ENCODE assay signal across 1 cellular context in genomic region chr3:71393093-71393492, GRCh38.
TF ChIP-seq lines count a peak whose summit lies in the region.

No MANE protein-coding gene starts in this region.

TF ChIP-seq in K562, 482 proteins besides CTCF, POLR2A, EP300 and RAD21 (continued from another document):
- TF ChIP-seq MGA (IDR thresholded peaks at IDR 0.05), result no peak
- TF ChIP-seq ZBTB17 (CRISPR knock-in tag; IDR thresholded peaks at IDR 0.05), result no peak
- no peak for TF ChIP-seq MTA2 (IDR thresholded peaks at IDR 0.05; ENCODE audit: low read depth)
- TF ChIP-seq FOSL1 (tag; conservative IDR thresholded peaks at IDR 0.05), result peak; percentile 51
- peak; percentile 80 for TF ChIP-seq ATF3 (IDR thresholded peaks at IDR 0.05)
- no peak for TF ChIP-seq ATF3 (CRISPR knock-in tag; conservative IDR thresholded peaks at IDR 0.05)
- TF ChIP-seq ZNF77 (CRISPR knock-in tag; IDR thresholded peaks at IDR 0.05), result no peak
- TF ChIP-seq, protein P1, sequence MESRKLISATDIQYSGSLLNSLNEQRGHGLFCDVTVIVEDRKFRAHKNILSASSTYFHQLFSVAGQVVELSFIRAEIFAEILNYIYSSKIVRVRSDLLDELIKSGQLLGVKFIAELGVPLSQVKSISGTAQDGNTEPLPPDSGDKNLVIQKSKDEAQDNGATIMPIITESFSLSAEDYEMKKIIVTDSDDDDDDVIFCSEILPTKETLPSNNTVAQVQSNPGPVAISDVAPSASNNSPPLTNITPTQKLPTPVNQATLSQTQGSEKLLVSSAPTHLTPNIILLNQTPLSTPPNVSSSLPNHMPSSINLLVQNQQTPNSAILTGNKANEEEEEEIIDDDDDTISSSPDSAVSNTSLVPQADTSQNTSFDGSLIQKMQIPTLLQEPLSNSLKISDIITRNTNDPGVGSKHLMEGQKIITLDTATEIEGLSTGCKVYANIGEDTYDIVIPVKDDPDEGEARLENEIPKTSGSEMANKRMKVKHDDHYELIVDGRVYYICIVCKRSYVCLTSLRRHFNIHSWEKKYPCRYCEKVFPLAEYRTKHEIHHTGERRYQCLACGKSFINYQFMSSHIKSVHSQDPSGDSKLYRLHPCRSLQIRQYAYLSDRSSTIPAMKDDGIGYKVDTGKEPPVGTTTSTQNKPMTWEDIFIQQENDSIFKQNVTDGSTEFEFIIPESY (CRISPR knock-in tag; IDR thresholded peaks at IDR 0.05), result no peak
- TF ChIP-seq NCOR1 (IDR thresholded peaks at IDR 0.05), result no peak
- TF ChIP-seq CEBPZ (IDR thresholded peaks at IDR 0.05; ENCODE audit: borderline replicate concordance, low read depth, low read length), result no peak
- no peak for TF ChIP-seq ZNF263 (CRISPR knock-in tag; IDR thresholded peaks at IDR 0.05; ENCODE audit: borderline replicate concordance)
- TF ChIP-seq IRF1 (CRISPR knock-in tag; IDR thresholded peaks at IDR 0.05; ENCODE audit: borderline replicate concordance), result no peak
- TF ChIP-seq, protein P2, sequence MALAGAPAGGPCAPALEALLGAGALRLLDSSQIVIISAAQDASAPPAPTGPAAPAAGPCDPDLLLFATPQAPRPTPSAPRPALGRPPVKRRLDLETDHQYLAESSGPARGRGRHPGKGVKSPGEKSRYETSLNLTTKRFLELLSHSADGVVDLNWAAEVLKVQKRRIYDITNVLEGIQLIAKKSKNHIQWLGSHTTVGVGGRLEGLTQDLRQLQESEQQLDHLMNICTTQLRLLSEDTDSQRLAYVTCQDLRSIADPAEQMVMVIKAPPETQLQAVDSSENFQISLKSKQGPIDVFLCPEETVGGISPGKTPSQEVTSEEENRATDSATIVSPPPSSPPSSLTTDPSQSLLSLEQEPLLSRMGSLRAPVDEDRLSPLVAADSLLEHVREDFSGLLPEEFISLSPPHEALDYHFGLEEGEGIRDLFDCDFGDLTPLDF (CRISPR knock-in tag; IDR thresholded peaks at IDR 0.05), result no peak
